In the genomic region with DNA sequence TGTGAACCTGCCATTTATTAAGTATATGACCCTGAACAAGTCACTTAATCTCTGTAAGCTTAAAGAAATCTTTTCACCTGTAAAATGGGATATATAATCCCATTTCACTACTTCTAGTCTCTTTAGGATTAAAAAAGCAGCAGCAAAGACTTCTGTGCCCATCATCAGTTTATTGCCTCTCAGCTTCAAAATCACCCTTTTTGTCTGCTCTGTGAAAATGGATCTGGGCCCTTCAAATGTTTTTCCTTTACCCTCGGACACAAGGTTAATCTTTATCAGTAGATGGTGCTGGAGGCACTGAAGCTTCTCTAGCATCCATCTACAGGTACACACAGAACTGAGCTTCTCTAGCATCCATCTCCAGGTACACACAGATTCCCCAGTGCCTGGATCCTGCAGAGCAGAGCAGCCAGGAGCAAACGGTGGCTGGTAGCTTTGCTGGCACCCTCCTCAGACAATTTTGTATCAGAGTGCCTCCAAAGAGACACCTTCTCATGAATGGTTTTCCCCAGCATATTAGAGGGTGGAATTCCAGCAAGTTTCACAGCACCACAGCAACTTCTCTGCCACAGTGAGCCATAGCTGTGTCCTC, we compare ENCODE assay signal across 28 cellular contexts.
"Had no signal": no experiment of that assay in that cellular context is flagged by ENCODE, and none has a peak within 500 bp of the region (broad histone marks: within the 10 kb centered on the region; RNA-seq: fewer than 3 reads in every experiment).

No MANE protein-coding gene starts in this region.

- H3K36me3 ChIP-seq: stomach, suprapubic skin, thoracic aorta, thyroid gland, tibial artery, transverse colon, upper lobe of left lung, upper lobe of right lung, uterus, vagina had no signal

- H3K27ac ChIP-seq: stomach, suprapubic skin, testis, thoracic aorta, thyroid gland, tibial artery, tibial nerve, transverse colon, upper lobe of left lung, upper lobe of right lung, uterus, vagina had no signal

- H3K4me1 ChIP-seq: stomach, suprapubic skin, testis, tibial artery, tibial nerve, upper lobe of right lung, uterus, vagina had no signal

- H3K9me3 Mint-ChIP-seq: type B pancreatic cell had no signal

- H3K27ac Mint-ChIP-seq: stimulated activated effector memory CD8-positive, alpha-beta T cell treated with anti-CD3 and anti-CD28 coated beads, Interleukin-12 subunit alpha, Interleukin-12 subunit beta, amount 100 ng/mL, for 72 hours; stimulated activated memory B cell treated with anti-CD40 and anti-IgM and Interleukin-4, amounts not matched to agents 10 μg/mL and 1 μg/mL and 100 μg/mL, for 72 hours; stimulated activated naive B cell treated with anti-CD40 and anti-IgM and Interleukin-4, amounts not matched to agents 10 μg/mL and 1 μg/mL and 100 μg/mL, for 72 hours; stimulated activated naive CD8-positive, alpha-beta T cell treated with anti-CD3 and anti-CD28 coated beads, Interleukin-15, amount 100 ng/mL, for 72 hours; stimulated activated naive CD8-positive, alpha-beta T cell treated with anti-CD3 and anti-CD28 coated beads, Interleukin-15, Interleukin-2, amounts not matched to agents 100 ng/mL and 50 ng/mL, for 24 hours; type B pancreatic cell had no signal

- H3K27me3 ChIP-seq: stomach, suprapubic skin, testis, thyroid gland, tibial artery, tibial nerve, transverse colon, upper lobe of left lung, upper lobe of right lung, uterus, vagina had no signal

- H3K27me3 Mint-ChIP-seq: stimulated activated memory B cell treated with anti-CD40 and anti-IgM and Interleukin-4, amounts not matched to agents 10 μg/mL and 1 μg/mL and 100 μg/mL, for 72 hours; stimulated activated naive CD8-positive, alpha-beta T cell treated with anti-CD3 and anti-CD28 coated beads, Interleukin-15, Interleukin-2, amounts not matched to agents 100 ng/mL and 50 ng/mL, for 24 hours; type B pancreatic cell had no signal

- H3K4me1 Mint-ChIP-seq: stimulated activated effector memory CD8-positive, alpha-beta T cell treated with anti-CD3 and anti-CD28 coated beads, Interleukin-12 subunit alpha, Interleukin-12 subunit beta, amount 100 ng/mL, for 72 hours; stimulated activated memory B cell treated with anti-CD40 and anti-IgM and Interleukin-4, amounts not matched to agents 10 μg/mL and 1 μg/mL and 100 μg/mL, for 72 hours; stimulated activated naive B cell treated with anti-CD40 and anti-IgM and Interleukin-4, amounts not matched to agents 10 μg/mL and 1 μg/mL and 100 μg/mL, for 72 hours; stimulated activated naive CD8-positive, alpha-beta T cell treated with anti-CD3 and anti-CD28 coated beads, Interleukin-15, amount 100 ng/mL, for 72 hours had no signal

- H3K36me3 Mint-ChIP-seq: stimulated activated effector memory CD8-positive, alpha-beta T cell treated with anti-CD3 and anti-CD28 coated beads, Interleukin-12 subunit alpha, Interleukin-12 subunit beta, amount 100 ng/mL, for 72 hours; stimulated activated memory B cell treated with anti-CD40 and anti-IgM and Interleukin-4, amounts not matched to agents 10 μg/mL and 1 μg/mL and 100 μg/mL, for 72 hours; stimulated activated naive B cell treated with anti-CD40 and anti-IgM and Interleukin-4, amounts not matched to agents 10 μg/mL and 1 μg/mL and 100 μg/mL, for 72 hours had no signal

- H3K4me3 ChIP-seq: stomach, suprapubic skin, testis, thoracic aorta, thyroid gland, tibial artery, tibial nerve, transverse colon, upper lobe of left lung, upper lobe of right lung, uterus, vagina had no signal

- DNase-seq: stimulated activated CD4-positive, alpha-beta T cell treated with anti-CD3 and anti-CD28 coated beads, Interleukin-2, amount 100 ng/mL, for 24 hours; stimulated activated CD4-positive, alpha-beta T cell treated with anti-CD3 and anti-CD28 coated beads, Interleukin-2, amount 100 ng/mL, for 48 hours; stimulated activated CD4-positive, alpha-beta T cell treated with anti-CD3 and anti-CD28 coated beads, Interleukin-4, amount 100 ng/mL, for 1 hour; stimulated activated CD4-positive, alpha-beta T cell treated with anti-CD3 and anti-CD28 coated beads, Interleukin-4, amount 100 ng/mL, for 24 hours; stimulated activated CD4-positive, alpha-beta T cell treated with anti-CD3 and anti-CD28 coated beads, Interleukin-4, amount 100 ng/mL, for 4 hours; stimulated activated CD8-positive, alpha-beta memory T cell treated with anti-CD3 and anti-CD28 coated beads, Interleukin-4, amount 100 ng/mL, for 48 hours; stimulated activated naive B cell treated with anti-CD40 and anti-IgM and Interleukin-4, amounts not matched to agents 10 μg/mL and 1 μg/mL and 100 μg/mL, for 72 hours; stimulated activated naive CD4-positive, alpha-beta T cell; stimulated activated naive CD4-positive, alpha-beta T cell treated with Interleukin-2 at 50 U/mL for 16 hours; stimulated activated naive CD8-positive, alpha-beta T cell treated with anti-CD3 and anti-CD28 coated beads, Interleukin-15, amount 100 ng/mL, for 72 hours; stomach; substantia nigra; testis; thyroid gland; tibial artery; transverse colon; trophoblast cell; upper lobe of left lung; upper lobe of right lung; uterus had no signal

- H3K4me3 Mint-ChIP-seq: stimulated activated effector memory CD8-positive, alpha-beta T cell treated with anti-CD3 and anti-CD28 coated beads, Interleukin-12 subunit alpha, Interleukin-12 subunit beta, amount 100 ng/mL, for 72 hours; stimulated activated memory B cell treated with anti-CD40 and anti-IgM and Interleukin-4, amounts not matched to agents 10 μg/mL and 1 μg/mL and 100 μg/mL, for 72 hours; stimulated activated naive B cell treated with anti-CD40 and anti-IgM and Interleukin-4, amounts not matched to agents 10 μg/mL and 1 μg/mL and 100 μg/mL, for 72 hours; stimulated activated naive CD8-positive, alpha-beta T cell treated with anti-CD3 and anti-CD28 coated beads, Interleukin-15, amount 100 ng/mL, for 72 hours; stimulated activated naive CD8-positive, alpha-beta T cell treated with anti-CD3 and anti-CD28 coated beads, Interleukin-15, Interleukin-2, amounts not matched to agents 100 ng/mL and 50 ng/mL, for 24 hours; type B pancreatic cell had no signal

- ATAC-seq: stimulated activated effector memory CD8-positive, alpha-beta T cell treated with anti-CD3 and anti-CD28 coated beads, Interleukin-12 subunit alpha, Interleukin-12 subunit beta, amount 100 ng/mL, for 72 hours; stimulated activated memory B cell treated with anti-CD40 and anti-IgM and Interleukin-4, amounts not matched to agents 10 μg/mL and 1 μg/mL and 100 μg/mL, for 72 hours; stimulated activated naive B cell treated with anti-CD40 and anti-IgM and Interleukin-4, amounts not matched to agents 10 μg/mL and 1 μg/mL and 100 μg/mL, for 72 hours; stimulated activated naive CD8-positive, alpha-beta T cell treated with anti-CD3 and anti-CD28 coated beads, Interleukin-15, amount 100 ng/mL, for 72 hours; upper lobe of right lung had no signal

- H3K9me3 ChIP-seq: testis, thyroid gland had no signal
